8 cellular contexts compared by ENCODE assay signal in genomic region chrX:65451663-65452062, GRCh38.
A peak's percentile ranks its signal among the peaks of the same experiment; 100 is the strongest.
DNase-seq lines count a peak whose midpoint lies in the region; ATAC-seq and TF ChIP-seq lines count a peak whose summit lies in the region.

No MANE protein-coding gene starts in this region.

- no peaks in the 10 kb centered on the region for H3K36me3 ChIP-seq in OCI-LY1 (ENCODE audit: insufficient read depth, low read length)

- no peaks in the 10 kb centered on the region for H3K9me2 ChIP-seq in OCI-LY1 (ENCODE audit: low read depth, low read length)

- POLR2A ChIA-PET in AG04450 (lab: Yijun Ruan, JAX) = no interaction called here

- no peaks in the 10 kb centered on the region for H3K4me1 Mint-ChIP-seq in stimulated activated memory B cell treated with anti-CD40 and anti-IgM and Interleukin-4, amounts not matched to agents 10 μg/mL and 1 μg/mL and 100 μg/mL, for 72 hours

- no peaks in the 10 kb centered on the region for H3K79me2 ChIP-seq in OCI-LY1 (ENCODE audit: insufficient read depth, low read length)

- no peaks in the 10 kb centered on the region for H3F3A ChIP-seq in OCI-LY1 (ENCODE audit: insufficient read depth, low read length)

- no peaks in the 10 kb centered on the region for H3K4me1 ChIP-seq in OCI-LY1 (ENCODE audit: insufficient read depth, low read length, severe bottlenecking)

- H3K27me3 ChIP-seq in AG04450 (ENCODE audit: control insufficient read depth, insufficient read depth, low read length) (no peaks in the 10 kb centered on the region), OCI-LY1 (ENCODE audit: insufficient read depth, low read length) (no peaks in the 10 kb centered on the region)

- H3K4me3 ChIP-seq in AG04450 (ENCODE audit: low read depth, low read length) (no peak overlapping the region), OCI-LY1 (ENCODE audit: low read depth, low read length, poor library complexity, severe bottlenecking) (no peak overlapping the region)

- H3K27ac ChIP-seq in AG04450 (ENCODE audit: low read depth, low read length) (no peak overlapping the region), OCI-LY1 (ENCODE audit: low read depth, low read length, poor library complexity, severe bottlenecking) (no peak overlapping the region)

- H2AFZ ChIP-seq in OCI-LY1 (ENCODE audit: low read length) = no peak overlapping the region

- no peaks in the 10 kb centered on the region for H4K20me1 ChIP-seq in OCI-LY1 (ENCODE audit: insufficient read depth, low read length)

- no peak overlapping the region for H3K9ac ChIP-seq in OCI-LY1 (ENCODE audit: low read length)

- H3K4me2 ChIP-seq in OCI-LY1 (ENCODE audit: low read length) = no peak overlapping the region

- no peak for DNase-seq in AG04450 (ENCODE audit: low read depth, low spot score)
- DNase-seq in GM03348 (ENCODE audit: low spot score) = peak; percentile 6
- DNase-seq in erythroblast (lab: John Stamatoyannopoulos, UW) = peak; percentile 5 to 29
- no peak for DNase-seq in GM19240 (ENCODE audit: insufficient read length, low spot score)
- no peak for DNase-seq in amygdala (lab: John Stamatoyannopoulos, UW)

- H3K9me3 ChIP-seq in AG04450 (ENCODE audit: control insufficient read depth, insufficient read depth, low read length) = no peaks in the 10 kb centered on the region; the same call in 1 of the 2 replicates
- no peaks in the 10 kb centered on the region for H3K9me3 ChIP-seq in OCI-LY1 (ENCODE audit: low read length)

- no peaks in the 10 kb centered on the region for H3K27me3 Mint-ChIP-seq in stimulated activated memory B cell treated with anti-CD40 and anti-IgM and Interleukin-4, amounts not matched to agents 10 μg/mL and 1 μg/mL and 100 μg/mL, for 72 hours

- CTCF ChIA-PET in AG04450 (lab: Charles Lee) = interaction anchor here (0.7 to 1.3 kb wide), 3 partner anchors 18 to 560 kb away, joined by 3 read pairs; no protein-coding TSS in a partner anchor

- no peaks in the 10 kb centered on the region for H3K9me3 Mint-ChIP-seq in stimulated activated memory B cell treated with anti-CD40 and anti-IgM and Interleukin-4, amounts not matched to agents 10 μg/mL and 1 μg/mL and 100 μg/mL, for 72 hours

- TF ChIP-seq POLR2A in erythroblast (IDR thresholded peaks at IDR 0.05; ENCODE audit: low read length) = no peak

- no peak overlapping the region for H3K4me3 Mint-ChIP-seq in stimulated activated memory B cell treated with anti-CD40 and anti-IgM and Interleukin-4, amounts not matched to agents 10 μg/mL and 1 μg/mL and 100 μg/mL, for 72 hours

- peaks cover 4% of the 10 kb centered on the region for H3K36me3 Mint-ChIP-seq in stimulated activated memory B cell treated with anti-CD40 and anti-IgM and Interleukin-4, amounts not matched to agents 10 μg/mL and 1 μg/mL and 100 μg/mL, for 72 hours

- H3K27ac Mint-ChIP-seq in stimulated activated memory B cell treated with anti-CD40 and anti-IgM and Interleukin-4, amounts not matched to agents 10 μg/mL and 1 μg/mL and 100 μg/mL, for 72 hours = peak overlapping the region; percentile 32

- ATAC-seq in HG02678 (IDR thresholded peaks at IDR 0.05; ENCODE audit: unreplicated experiment) = peak; percentile 72
- ATAC-seq in stimulated activated memory B cell treated with anti-CD40 and anti-IgM and Interleukin-4, amounts not matched to agents 10 μg/mL and 1 μg/mL and 100 μg/mL, for 72 hours = no peak

- peak; percentile 46 for TF ChIP-seq CTCF in AG04450 (IDR thresholded peaks at IDR 0.05; ENCODE audit: low read depth, low read length)
- peak; percentile 64 for TF ChIP-seq CTCF in OCI-LY1 (IDR thresholded peaks at IDR 0.05; ENCODE audit: low read length)

Comparison
In these comparisons a context has a peak if more than half of its experiments do, and no peak if none do; other contexts are left out.
1. DNase-seq: peak in GM03348 (single experiment) and erythroblast (2 of 2); none in AG04450 (single experiment), GM19240 (single experiment) and amygdala (0 of 56).